11 cellular contexts compared by ENCODE assay signal in the genomic region with DNA sequence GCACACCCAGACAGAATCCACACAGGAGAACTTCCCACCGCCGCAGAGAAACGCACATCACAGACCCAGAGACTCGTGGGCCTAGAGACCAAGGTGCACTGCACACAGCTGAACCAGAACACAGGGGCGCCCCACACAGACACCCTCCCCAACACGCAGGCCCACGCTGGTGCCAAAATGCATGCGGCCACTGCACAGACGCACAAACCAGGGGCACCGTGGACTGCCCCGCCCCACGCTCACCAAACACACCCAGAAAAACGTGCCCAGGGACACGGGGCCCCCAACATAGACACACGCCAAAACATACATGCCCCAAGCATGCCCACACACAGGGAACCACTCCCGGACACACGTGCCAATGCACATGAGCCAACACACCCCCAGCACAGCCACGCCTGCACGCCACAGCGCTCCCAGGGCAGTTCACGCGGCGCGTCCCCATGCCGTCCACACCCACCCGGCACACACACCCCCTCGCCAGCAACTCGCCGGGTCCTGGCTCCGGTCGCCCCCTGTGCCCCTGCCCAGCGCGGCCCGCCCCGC. TPM values are rescaled to one million over a fixed set of nuclear protein-coding genes. Genes with fewer than 3 reads are reported as not detected.
DNase-seq lines count a peak whose midpoint lies in the region; ATAC-seq and TF ChIP-seq lines count a peak whose summit lies in the region.
"Had no signal": no experiment of that assay in that cellular context is flagged by ENCODE, and none has a peak within 500 bp of the region (broad histone marks: within the 10 kb centered on the region; RNA-seq: fewer than 3 reads in every experiment).

No MANE protein-coding gene starts in this region.

- TF ChIP-seq CTCF in kidney epithelial cell (IDR thresholded peaks at IDR 0.05; ENCODE audit: insufficient read depth, low read length, poor library complexity, severe bottlenecking): no peak
- TF ChIP-seq CTCF in testis (IDR thresholded peaks at IDR 0.05): no peak

- H3K4me3 ChIP-seq in kidney epithelial cell (ENCODE audit: low read depth, low read length) (peak overlapping the region; percentile 36), testis (peak overlapping the region; percentile 21 to 47)

- 19 to 59% methylated on average over 5 to 35 of the region's 35 CpGs for WGBS in testis, 2 donors

- no peaks in the 10 kb centered on the region for H3K9me3 ChIP-seq in testis

- H3K4me1 ChIP-seq in testis: no peaks in the 10 kb centered on the region

- no peak overlapping the region for H3K27ac Mint-ChIP-seq in activated naive CD4-positive, alpha-beta T cell treated with anti-CD3 and anti-CD28 coated beads, Interleukin-2, amount 50 U/mL, for 24 hours
- H3K27ac Mint-ChIP-seq in activated naive CD8-positive, alpha-beta T cell treated with anti-CD3 and anti-CD28 coated beads, Interleukin-2, amount 10 ng/mL, durations not matched to agents 7 days and 5 days: no peak overlapping the region

- intact Hi-C loops in testis (cut with DNase I; ENCODE audit: low total_unique reads): no loop called here

- peaks cover 34% of the 10 kb centered on the region for H3K27me3 Mint-ChIP-seq in activated naive CD4-positive, alpha-beta T cell treated with anti-CD3 and anti-CD28 coated beads, Interleukin-2, amount 50 U/mL, for 24 hours
- H3K27me3 Mint-ChIP-seq in activated naive CD8-positive, alpha-beta T cell treated with anti-CD3 and anti-CD28 coated beads, Interleukin-2, amount 10 ng/mL, durations not matched to agents 7 days and 5 days: peaks cover 58% of the 10 kb centered on the region

- no peak overlapping the region for H3K27ac ChIP-seq in testis

- no peaks in the 10 kb centered on the region for H3K36me3 Mint-ChIP-seq in activated naive CD4-positive, alpha-beta T cell treated with anti-CD3 and anti-CD28 coated beads, Interleukin-2, amount 50 U/mL, for 24 hours
- no peaks in the 10 kb centered on the region for H3K36me3 Mint-ChIP-seq in activated naive CD8-positive, alpha-beta T cell treated with anti-CD3 and anti-CD28 coated beads, Interleukin-2, amount 10 ng/mL, durations not matched to agents 7 days and 5 days

- ATAC-seq in activated naive CD8-positive, alpha-beta T cell treated with anti-CD3 and anti-CD28 coated beads, Interleukin-2, amount 10 ng/mL, durations not matched to agents 7 days and 5 days (ENCODE audit: low read depth): no peak
- ATAC-seq in GM21515 (IDR thresholded peaks at IDR 0.05; ENCODE audit: unreplicated experiment): no peak

- TF ChIP-seq POLR2A in testis (IDR thresholded peaks at IDR 0.05): no peak

- H3K36me3 ChIP-seq in kidney epithelial cell (ENCODE audit: control insufficient read depth, insufficient read depth, low read length) (no peaks in the 10 kb centered on the region), testis (ENCODE audit: low read depth, missing control alignments) (no peaks in the 10 kb centered on the region)

- H3K4me3 Mint-ChIP-seq in activated naive CD4-positive, alpha-beta T cell treated with anti-CD3 and anti-CD28 coated beads, Interleukin-2, amount 50 U/mL, for 24 hours: peak overlapping the region; percentile 53
- H3K4me3 Mint-ChIP-seq in activated naive CD8-positive, alpha-beta T cell treated with anti-CD3 and anti-CD28 coated beads, Interleukin-2, amount 10 ng/mL, durations not matched to agents 7 days and 5 days: peak overlapping the region; percentile 68

- no peaks in the 10 kb centered on the region for H3K9me3 Mint-ChIP-seq in activated naive CD4-positive, alpha-beta T cell treated with anti-CD3 and anti-CD28 coated beads, Interleukin-2, amount 50 U/mL, for 24 hours
- no peaks in the 10 kb centered on the region for H3K9me3 Mint-ChIP-seq in activated naive CD8-positive, alpha-beta T cell treated with anti-CD3 and anti-CD28 coated beads, Interleukin-2, amount 10 ng/mL, durations not matched to agents 7 days and 5 days

- no peak for DNase-seq in activated naive CD4-positive, alpha-beta T cell treated with Interleukin-2 at 50 U/mL for 16 hours
- no peak for DNase-seq in activated naive CD8-positive, alpha-beta T cell treated with anti-CD3 and anti-CD28 coated beads, Interleukin-2, amount 10 ng/mL, durations not matched to agents 7 days and 5 days
- DNase-seq in kidney epithelial cell (ENCODE audit: low read depth) (no peak), testis (no peak), NCI-H510A treated with DMSO at 0.1 percent for 48 hours (lab: John Stamatoyannopoulos, UW) (no peak), SKM-1 treated with dmso at 0.1 percent for 144 hours (lab: John Stamatoyannopoulos, UW; ENCODE audit: unreplicated experiment) (no peak)
- DNase-seq: COR-L47, NCI-H187, SW 1271 had no signal

- H3K27me3 ChIP-seq in kidney epithelial cell (ENCODE audit: control insufficient read depth, insufficient read depth, low read length) (no peaks in the 10 kb centered on the region), testis (no peaks in the 10 kb centered on the region)

- POLR2A ChIA-PET in activated naive CD8-positive, alpha-beta T cell treated with anti-CD3 and anti-CD28 coated beads, Interleukin-2, amount 10 ng/mL, durations not matched to agents 7 days and 5 days (lab: Charles Lee): interaction anchor here (0.6 kb wide), 1 partner anchor 21 kb away, joined by 3 read pairs; no protein-coding TSS in a partner anchor

- H3K4me1 Mint-ChIP-seq in activated naive CD4-positive, alpha-beta T cell treated with anti-CD3 and anti-CD28 coated beads, Interleukin-2, amount 50 U/mL, for 24 hours: peaks cover 26% of the 10 kb centered on the region
- H3K4me1 Mint-ChIP-seq in activated naive CD8-positive, alpha-beta T cell treated with anti-CD3 and anti-CD28 coated beads, Interleukin-2, amount 10 ng/mL, durations not matched to agents 7 days and 5 days: peaks cover 28% of the 10 kb centered on the region

RNA-seq across cellular contexts. Expression of a gene that starts 7.8 kb away (rescaled TPM):
- under 1 TPM; 0.26 to 0.47 TPM for total RNA-seq in activated naive CD8-positive, alpha-beta T cell treated with anti-CD3 and anti-CD28 coated beads, Interleukin-2, amount 10 ng/mL, durations not matched to agents 7 days and 5 days
- total RNA-seq in kidney epithelial cell: 0.82 and 0.96 TPM in 2 replicates
- total RNA-seq in testis: 1 to 10 TPM; 5.3 to 5.7 TPM
- 4.8 TPM for polyA plus RNA-seq in testis (ENCODE audit: insufficient read depth, low read depth, low replicate concordance)
